9 cellular contexts compared by ENCODE assay signal in genomic region chr7:130910949-130911944, GRCh38.
A peak's percentile ranks its signal among the peaks of the same experiment; 100 is the strongest.
DNase-seq lines count a peak whose midpoint lies in the region; ATAC-seq and TF ChIP-seq lines count a peak whose summit lies in the region.
"Had no signal": no experiment of that assay in that cellular context is flagged by ENCODE, and none has a peak within 500 bp of the region (broad histone marks: within the 10 kb centered on the region; RNA-seq: fewer than 3 reads in every experiment).

No MANE protein-coding gene starts in this region.

- H2BK120ac ChIP-seq in mesendoderm (ENCODE audit: low read depth, low read length) = no peak overlapping the region

- H3K36me3 ChIP-seq in BJ (ENCODE audit: control insufficient read depth, insufficient read depth, low read length) (peaks cover 5% of the 10 kb centered on the region; the same call in 1 of the 2 replicates), MG63 (peaks cover 60% of the 10 kb centered on the region), mammary epithelial cell (ENCODE audit: insufficient read depth, low read length) (peaks cover 4% of the 10 kb centered on the region), mesendoderm (ENCODE audit: control insufficient read depth, insufficient read depth, low read length) (no peaks in the 10 kb centered on the region)

- in situ Hi-C loops in mammary epithelial cell (cut with MboI; ENCODE audit: low sequenced_read_pairs in 2 of 2) = loop anchor here in 1 of 2 donors (5.0 kb wide), 1 partner anchor 51 kb away; no protein-coding TSS in a partner anchor

- no peak overlapping the region for H2AK5ac ChIP-seq in mesendoderm (ENCODE audit: low read length)

- intact Hi-C loops in mammary epithelial cell (cut with micrococcal nuclease) = no loop called here

- H3K4ac ChIP-seq in mesendoderm (ENCODE audit: low read depth, low read length) = no peak overlapping the region

- no peak for TF ChIP-seq CTCF in BJ (IDR thresholded peaks at IDR 0.05; ENCODE audit: insufficient read depth, low read depth, low read length)
- no peak for TF ChIP-seq CTCF in mammary epithelial cell (conservative IDR thresholded peaks at IDR 0.05 in 1 of 2, IDR thresholded peaks at IDR 0.05 in 1 of 2; ENCODE audit: extremely low read depth in 1 of 2, insufficient read depth in 1 of 2, low read depth in 1 of 2, low read length in 2 of 2)

- no peak for DNase-seq in BJ (ENCODE audit: low read depth)
- no peak for DNase-seq in MG63
- peak; percentile 65 for DNase-seq in mammary epithelial cell
- no peak for DNase-seq in mesendoderm
- DNase-seq in medulla oblongata (ENCODE audit: extremely low spot score) = no peak
- DNase-seq in NCI-H2107 treated with DMSO at 0.1 percent for 48 hours (lab: John Stamatoyannopoulos, UW; ENCODE audit: unreplicated experiment) = no peak

- no peak for ATAC-seq in GM19328 (IDR thresholded peaks at IDR 0.05; ENCODE audit: unreplicated experiment)
- ATAC-seq in HG02852 (IDR thresholded peaks at IDR 0.05; ENCODE audit: unreplicated experiment) = no peak

- H3K79me2 ChIP-seq in mammary epithelial cell (ENCODE audit: insufficient read depth, low read length) (peaks cover 86% of the 10 kb centered on the region), mesendoderm (ENCODE audit: control insufficient read depth, insufficient read depth, low read length) (no peaks in the 10 kb centered on the region)

- H2AFZ ChIP-seq in mammary epithelial cell (ENCODE audit: low read depth, low read length) = no peak overlapping the region

- no peaks in the 10 kb centered on the region for H4K20me1 ChIP-seq in mammary epithelial cell (ENCODE audit: insufficient read depth, low read length)

- dilution Hi-C loops in mammary epithelial cell (cut with HindIII; ENCODE audit: low sequenced_read_pairs) = loop anchor here (5.0 kb wide), 1 partner anchor 51 kb away; no protein-coding TSS in a partner anchor

- H4K5ac ChIP-seq in mesendoderm (ENCODE audit: low read length) = no peak overlapping the region

- no peak overlapping the region for H3K23ac ChIP-seq in mesendoderm (ENCODE audit: low read length)

- H3K9me3 ChIP-seq in MG63 (no peaks in the 10 kb centered on the region), mammary epithelial cell (replicated peaks; ENCODE audit: insufficient read depth, low read length) (no peaks in the 10 kb centered on the region)

- no peak overlapping the region for H2BK15ac ChIP-seq in mesendoderm (replicated peaks; ENCODE audit: low read depth)

- H3K4me1 ChIP-seq in mammary epithelial cell (ENCODE audit: insufficient read depth, low read length) = peaks cover 49% of the 10 kb centered on the region
- peaks cover 3% of the 10 kb centered on the region for H3K4me1 ChIP-seq in mesendoderm (ENCODE audit: control insufficient read depth, low read depth, low read length)

- BruUV-seq in mammary epithelial cell (replicated peaks; lab: Mats Ljungman, UMichigan) = TSS peak; percentile 8

- CTCF ChIA-PET in BJ (lab: Yijun Ruan, JAX) (interaction anchor here (0.6 to 3.2 kb wide), 5 partner anchors 15 to 96 kb away, joined by 3 to 25 read pairs (median 5); no protein-coding TSS in a partner anchor), mammary epithelial cell (lab: Charles Lee; ENCODE audit: low non-redundant PET) (no interaction called here)

- H3K4me3 ChIP-seq in BJ (ENCODE audit: low read depth, low read length) (peak overlapping the region; percentile 70), MG63 (peak overlapping the region; percentile 71), mammary epithelial cell (replicated peaks in 1 of 3; ENCODE audit: insufficient read depth in 1 of 3, low read depth in 2 of 3, low read length in 3 of 3) (peak overlapping the region; percentile 50 to 96 (median 90)), mesendoderm (ENCODE audit: low read length) (no peak overlapping the region)

- H3K4me2 ChIP-seq in mammary epithelial cell (ENCODE audit: insufficient read depth, low read depth, low read length) = peak overlapping the region; percentile 82
- H3K4me2 ChIP-seq in mesendoderm (ENCODE audit: low read length) = no peak overlapping the region

- H2BK5ac ChIP-seq in mesendoderm (ENCODE audit: low read length) = no peak overlapping the region

- H3K27me3 ChIP-seq in BJ (ENCODE audit: control insufficient read depth, insufficient read depth, low read length) (no peaks in the 10 kb centered on the region), MG63 (no peaks in the 10 kb centered on the region), mammary epithelial cell (ENCODE audit: insufficient read depth, low read length) (no peaks in the 10 kb centered on the region), mesendoderm (ENCODE audit: insufficient read depth, low read length, poor library complexity) (no peaks in the 10 kb centered on the region)

- H3K79me1 ChIP-seq in mesendoderm (ENCODE audit: low read length) = no peaks in the 10 kb centered on the region

- H4K8ac ChIP-seq in mesendoderm (ENCODE audit: low read depth, low read length) = no peak overlapping the region

- peak overlapping the region; percentile 99 for H3K9ac ChIP-seq in mammary epithelial cell (ENCODE audit: insufficient read depth, low read length)
- H3K9ac ChIP-seq in mesendoderm (ENCODE audit: low read length) = no peak overlapping the region

- peak overlapping the region; percentile 15 for H3K56ac ChIP-seq in mesendoderm (ENCODE audit: low read length)

- H3K27ac ChIP-seq in mammary epithelial cell (ENCODE audit: insufficient read depth, low read depth, low read length) (peak overlapping the region; percentile 97), mesendoderm (ENCODE audit: low read depth, low read length) (no peak overlapping the region)
- H3K27ac ChIP-seq: VCaP had no signal

- H3K18ac ChIP-seq in mesendoderm (ENCODE audit: low read length) = no peak overlapping the region

- WGBS in mammary epithelial cell (ENCODE audit: low coverage, missing lambda C conversion rate) = 18% methylated on average over 7 of the region's 7 CpGs
- no CpG with 5 or more reads among the region's 7 CpGs for WGBS in mesendoderm (ENCODE audit: extremely low coverage, insufficient coverage, low lambda C conversion rate)

- POLR2A ChIA-PET in BJ (lab: Charles Lee) = interaction anchor here (0.5 to 0.9 kb wide), 9 partner anchors 14 to 701 kb away, joined by 3 to 6 read pairs (median 3); no protein-coding TSS in a partner anchor
